ENCODE assay signal across 21 cellular contexts in genomic region chr12:105892362-105892910, GRCh38.
DNase-seq lines count a peak whose midpoint lies in the region; ATAC-seq and TF ChIP-seq lines count a peak whose summit lies in the region.
"Had no signal": no experiment of that assay in that cellular context is flagged by ENCODE, and none has a peak within 500 bp of the region (broad histone marks: within the 10 kb centered on the region; RNA-seq: fewer than 3 reads in every experiment).

No MANE protein-coding gene starts in this region.

- H3K9ac ChIP-seq in SK-N-SH = no peak overlapping the region
- H3K9ac ChIP-seq: BLaER1 treated with 17β-estradiol and CSF1 and Interleukin-3, amounts not matched to agents 10 nM and 100 nM had no signal

- DNase-seq in G401 (ENCODE audit: low spot score) = peak; percentile 50
- peak; percentile 23 for DNase-seq in SK-N-SH
- DNase-seq in cerebellar cortex (ENCODE audit: low spot score) = peak; percentile 35
- no peak for DNase-seq in Kasumi-1 (lab: John Stamatoyannopoulos, UW)
- no peak for DNase-seq in NCI-H2029 treated with DMSO at 0.1 percent for 48 hours (lab: John Stamatoyannopoulos, UW)
- DNase-seq: 8988T; ACHN; AML-193; BE2C; CD4-positive, alpha-beta T cell; CD8-positive, alpha-beta memory T cell; DMS 273 treated with DMSO at 0.1 percent for 48 hours; DMS79; EL; GF-D8; GOT3; HFFc6 had no signal

- H3K4me1 ChIP-seq in SK-N-SH (ENCODE audit: control insufficient read depth in 1 of 2, insufficient read depth in 2 of 2, low read depth in 1 of 2, low read length in 1 of 2) = no peaks in the 10 kb centered on the region
- H3K4me1 ChIP-seq: A549; BE2C; BLaER1 treated with 17β-estradiol and CSF1 and Interleukin-3, amounts not matched to agents 10 nM and 100 nM had no signal

- TF ChIP-seq RAD21 in SK-N-SH (IDR thresholded peaks at IDR 0.05; ENCODE audit: low read length) = no peak

- H3K9me2 ChIP-seq in SK-N-SH = no peaks in the 10 kb centered on the region

- CTCF ChIA-PET in SK-N-SH (lab: Yijun Ruan, JAX) = no interaction called here

- POLR2A ChIA-PET in SK-N-SH (lab: Yijun Ruan, JAX) = no interaction called here

- no peak for TF ChIP-seq CTCF in SK-N-SH (IDR thresholded peaks at IDR 0.05)

- H3K79me2 ChIP-seq in SK-N-SH (ENCODE audit: insufficient read depth) = no peaks in the 10 kb centered on the region

- no peaks in the 10 kb centered on the region for H3F3A ChIP-seq in SK-N-SH (replicated peaks; ENCODE audit: insufficient read depth)

- 45% methylated on average over 4 of the region's 4 CpGs for WGBS in SK-N-SH (ENCODE audit: low lambda C conversion rate)

- ATAC-seq in HG03045 (IDR thresholded peaks at IDR 0.05; ENCODE audit: unreplicated experiment) = no peak
- ATAC-seq: A549 had no signal

- in situ Hi-C loops in G401 (cut with HindIII; ENCODE audit: low sequenced_read_pairs) = no loop called here

- no peaks in the 10 kb centered on the region for H3K9me3 ChIP-seq in SK-N-SH
- H3K9me3 ChIP-seq: A549, BE2C, HAP-1 had no signal

- peak in 1 of 2 experiments; percentile 55; a peak in 1 of 4 replicates for TF ChIP-seq EP300 in SK-N-SH (IDR thresholded peaks at IDR 0.05; ENCODE audit: borderline replicate concordance in 1 of 2, low read depth in 1 of 2, low read length in 1 of 2)

- H3K27ac ChIP-seq in SK-N-SH (ENCODE audit: low read depth in 2 of 2, low read length in 1 of 2) = no peak overlapping the region
- H3K27ac ChIP-seq: A549; BLaER1 treated with 17β-estradiol and CSF1 and Interleukin-3, amounts not matched to agents 10 nM and 100 nM had no signal

- no peak overlapping the region for H2AFZ ChIP-seq in SK-N-SH (ENCODE audit: low read depth)

- no peak overlapping the region for H3K4me3 ChIP-seq in SK-N-SH (ENCODE audit: low read depth in 2 of 2, low read length in 1 of 2)
- H3K4me3 ChIP-seq: A549; BLaER1 treated with 17β-estradiol and CSF1 and Interleukin-3, amounts not matched to agents 10 nM and 100 nM; HAP-1 had no signal

- no peaks in the 10 kb centered on the region for H3K36me3 ChIP-seq in SK-N-SH (replicated peaks in 1 of 2; ENCODE audit: control insufficient read depth in 1 of 2, insufficient read depth in 2 of 2, low read length in 1 of 2)
- H3K36me3 ChIP-seq: BE2C; BLaER1 treated with 17β-estradiol and CSF1 and Interleukin-3, amounts not matched to agents 10 nM and 100 nM; HAP-1 had no signal

- H3K27me3 ChIP-seq in SK-N-SH (ENCODE audit: insufficient read depth) = no peaks in the 10 kb centered on the region
- H3K27me3 ChIP-seq: BE2C; BLaER1 treated with 17β-estradiol and CSF1 and Interleukin-3, amounts not matched to agents 10 nM and 100 nM had no signal

- H4K20me1 ChIP-seq in SK-N-SH (ENCODE audit: insufficient read depth) = no peaks in the 10 kb centered on the region
- H4K20me1 ChIP-seq: BLaER1 treated with 17β-estradiol and CSF1 and Interleukin-3, amounts not matched to agents 10 nM and 100 nM had no signal

- H3K4me2 ChIP-seq in SK-N-SH = no peak overlapping the region
- H3K4me2 ChIP-seq: A549; BLaER1 treated with 17β-estradiol and CSF1 and Interleukin-3, amounts not matched to agents 10 nM and 100 nM had no signal

TF ChIP-seq in SK-N-SH, 30 proteins besides CTCF, POLR2A, EP300 and RAD21:
- TF ChIP-seq MXI1 (IDR thresholded peaks at IDR 0.05; ENCODE audit: low read depth, low read length) = no peak
- TF ChIP-seq RFX5 (IDR thresholded peaks at IDR 0.05; ENCODE audit: low read length) = no peak
- TF ChIP-seq RCOR1 (IDR thresholded peaks at IDR 0.05; ENCODE audit: low read length) = peak; percentile 61; the same call in 1 of the 2 replicates
- no peak for TF ChIP-seq YY1 (IDR thresholded peaks at IDR 0.05; ENCODE audit: low read depth)
- no peak for TF ChIP-seq ZBTB33 (IDR thresholded peaks at IDR 0.05; ENCODE audit: borderline replicate concordance, low read depth)
- TF ChIP-seq, protein P1, sequence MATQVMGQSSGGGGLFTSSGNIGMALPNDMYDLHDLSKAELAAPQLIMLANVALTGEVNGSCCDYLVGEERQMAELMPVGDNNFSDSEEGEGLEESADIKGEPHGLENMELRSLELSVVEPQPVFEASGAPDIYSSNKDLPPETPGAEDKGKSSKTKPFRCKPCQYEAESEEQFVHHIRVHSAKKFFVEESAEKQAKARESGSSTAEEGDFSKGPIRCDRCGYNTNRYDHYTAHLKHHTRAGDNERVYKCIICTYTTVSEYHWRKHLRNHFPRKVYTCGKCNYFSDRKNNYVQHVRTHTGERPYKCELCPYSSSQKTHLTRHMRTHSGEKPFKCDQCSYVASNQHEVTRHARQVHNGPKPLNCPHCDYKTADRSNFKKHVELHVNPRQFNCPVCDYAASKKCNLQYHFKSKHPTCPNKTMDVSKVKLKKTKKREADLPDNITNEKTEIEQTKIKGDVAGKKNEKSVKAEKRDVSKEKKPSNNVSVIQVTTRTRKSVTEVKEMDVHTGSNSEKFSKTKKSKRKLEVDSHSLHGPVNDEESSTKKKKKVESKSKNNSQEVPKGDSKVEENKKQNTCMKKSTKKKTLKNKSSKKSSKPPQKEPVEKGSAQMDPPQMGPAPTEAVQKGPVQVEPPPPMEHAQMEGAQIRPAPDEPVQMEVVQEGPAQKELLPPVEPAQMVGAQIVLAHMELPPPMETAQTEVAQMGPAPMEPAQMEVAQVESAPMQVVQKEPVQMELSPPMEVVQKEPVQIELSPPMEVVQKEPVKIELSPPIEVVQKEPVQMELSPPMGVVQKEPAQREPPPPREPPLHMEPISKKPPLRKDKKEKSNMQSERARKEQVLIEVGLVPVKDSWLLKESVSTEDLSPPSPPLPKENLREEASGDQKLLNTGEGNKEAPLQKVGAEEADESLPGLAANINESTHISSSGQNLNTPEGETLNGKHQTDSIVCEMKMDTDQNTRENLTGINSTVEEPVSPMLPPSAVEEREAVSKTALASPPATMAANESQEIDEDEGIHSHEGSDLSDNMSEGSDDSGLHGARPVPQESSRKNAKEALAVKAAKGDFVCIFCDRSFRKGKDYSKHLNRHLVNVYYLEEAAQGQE (IDR thresholded peaks at IDR 0.05; ENCODE audit: low read depth, low read length) = no peak
- TF ChIP-seq USF1 (IDR thresholded peaks at IDR 0.05; ENCODE audit: borderline replicate concordance, low read depth) = no peak
- TF ChIP-seq CHD2 (IDR thresholded peaks at IDR 0.05; ENCODE audit: low read length, partially characterized antibody) = no peak

Comparison
In these comparisons a context has a peak if more than half of its experiments do, and no peak if none do; other contexts are left out.
1. DNase-seq: peak in G401 (single experiment), SK-N-SH (single experiment) and cerebellar cortex (single experiment); none in Kasumi-1 (0 of 2) and NCI-H2029 treated with DMSO at 0.1 percent for 48 hours (single experiment).